29 cellular contexts compared by ENCODE assay signal in the genomic region with DNA sequence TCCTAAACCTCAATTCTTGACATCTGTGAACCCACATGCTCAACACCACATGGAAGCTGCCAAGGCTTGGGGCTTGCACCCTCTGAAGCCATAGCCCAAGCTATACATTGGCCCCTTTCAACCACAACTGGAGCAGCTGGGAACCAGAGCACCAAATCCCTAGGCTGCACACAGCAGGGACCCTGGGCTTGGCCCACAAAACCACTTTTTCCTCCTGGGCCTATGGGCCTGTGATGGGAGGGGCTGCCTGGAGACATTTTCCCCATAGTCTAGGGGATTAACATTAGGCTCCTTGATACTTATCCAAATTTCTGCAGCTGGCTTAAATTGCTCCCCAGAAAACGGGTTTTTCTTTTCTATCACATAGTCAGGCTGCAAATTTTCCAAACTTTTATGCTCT.
"Had no signal": no experiment of that assay in that cellular context is flagged by ENCODE, and none has a peak within 500 bp of the region (broad histone marks: within the 10 kb centered on the region; RNA-seq: fewer than 3 reads in every experiment).

No MANE protein-coding gene starts in this region.

- H3K27me3 ChIP-seq: neural progenitor cell, ovary, right lobe of liver, sigmoid colon, stomach, suprapubic skin, testis, tibial artery, transverse colon, upper lobe of right lung, uterus had no signal

- H3K36me3 ChIP-seq: neural progenitor cell, ovary, right lobe of liver, sigmoid colon, stomach, upper lobe of right lung, uterus had no signal

- H3K27me3 Mint-ChIP-seq: progenitor cell of endocrine pancreas; stimulated activated naive B cell treated with anti-CD40 and anti-IgM and Interleukin-4, amounts not matched to agents 10 μg/mL and 1 μg/mL and 100 μg/mL, for 72 hours; stimulated activated naive CD8-positive, alpha-beta T cell treated with anti-CD3 and anti-CD28 coated beads, Interleukin-15, Interleukin-2, amounts not matched to agents 100 ng/mL and 50 ng/mL, for 24 hours; type B pancreatic cell had no signal

- H3K4me3 ChIP-seq: neural progenitor cell, ovary, psoas muscle, right lobe of liver, sigmoid colon, stomach, suprapubic skin, testis, tibial artery, transverse colon, upper lobe of right lung, uterus had no signal

- H3K4me2 ChIP-seq: neural progenitor cell had no signal

- DNase-seq: natural killer cell; occipital lobe; ovary; posterior cingulate gyrus; psoas muscle; right cardiac atrium; right lobe of liver; sigmoid colon; small intestine; stimulated activated CD4-positive, alpha-beta T cell treated with anti-CD3 and anti-CD28 coated beads, Interleukin-15, amount 100 ng/mL, for 24 hours; stimulated activated CD4-positive, alpha-beta T cell treated with anti-CD3 and anti-CD28 coated beads, Interleukin-2, amount 100 ng/mL, for 24 hours; stimulated activated CD4-positive, alpha-beta T cell treated with anti-CD3 and anti-CD28 coated beads, Interleukin-2, amount 100 ng/mL, for 48 hours; stimulated activated CD4-positive, alpha-beta T cell treated with anti-CD3 and anti-CD28 coated beads, Interleukin-4, amount 100 ng/mL, for 24 hours; stimulated activated naive B cell treated with anti-CD40 and anti-IgM and Interleukin-4, amounts not matched to agents 10 μg/mL and 1 μg/mL and 100 μg/mL, for 72 hours; stimulated activated naive CD4-positive, alpha-beta T cell treated with Interleukin-2 at 50 U/mL for 16 hours; stomach; testis; tibial artery; transverse colon; upper lobe of right lung; uterus had no signal

- H3K4me1 Mint-ChIP-seq: natural killer cell; nephron; neural progenitor cell; stimulated activated effector memory CD8-positive, alpha-beta T cell treated with anti-CD3 and anti-CD28 coated beads, Interleukin-12 subunit alpha, Interleukin-12 subunit beta, amount 100 ng/mL, for 72 hours had no signal

- H3K9me3 ChIP-seq: ovary, psoas muscle, right lobe of liver, sigmoid colon, stomach, suprapubic skin, testis, tibial artery, transverse colon, upper lobe of right lung, uterus had no signal

- H3K4me3 Mint-ChIP-seq: natural killer cell; nephron; neural progenitor cell; stimulated activated effector memory CD8-positive, alpha-beta T cell treated with anti-CD3 and anti-CD28 coated beads, Interleukin-12 subunit alpha, Interleukin-12 subunit beta, amount 100 ng/mL, for 72 hours; stimulated activated naive B cell treated with anti-CD40 and anti-IgM and Interleukin-4, amounts not matched to agents 10 μg/mL and 1 μg/mL and 100 μg/mL, for 72 hours; stimulated activated naive CD8-positive, alpha-beta T cell treated with anti-CD3 and anti-CD28 coated beads, Interleukin-15, Interleukin-2, amounts not matched to agents 100 ng/mL and 50 ng/mL, for 24 hours; type B pancreatic cell had no signal

- H2AFZ ChIP-seq: neural progenitor cell, parathyroid adenoma had no signal

- H3K4me1 ChIP-seq: neural progenitor cell, testis, uterus had no signal

- H3K36me3 Mint-ChIP-seq: natural killer cell; stimulated activated effector memory CD8-positive, alpha-beta T cell treated with anti-CD3 and anti-CD28 coated beads, Interleukin-12 subunit alpha, Interleukin-12 subunit beta, amount 100 ng/mL, for 72 hours had no signal

- H3K9ac ChIP-seq: neural progenitor cell, parathyroid adenoma had no signal

- H3K27ac Mint-ChIP-seq: natural killer cell; nephron; neural progenitor cell; progenitor cell of endocrine pancreas; stimulated activated effector memory CD8-positive, alpha-beta T cell treated with anti-CD3 and anti-CD28 coated beads, Interleukin-12 subunit alpha, Interleukin-12 subunit beta, amount 100 ng/mL, for 72 hours; stimulated activated naive B cell treated with anti-CD40 and anti-IgM and Interleukin-4, amounts not matched to agents 10 μg/mL and 1 μg/mL and 100 μg/mL, for 72 hours; stimulated activated naive CD8-positive, alpha-beta T cell treated with anti-CD3 and anti-CD28 coated beads, Interleukin-15, Interleukin-2, amounts not matched to agents 100 ng/mL and 50 ng/mL, for 24 hours; type B pancreatic cell had no signal

- H3K79me2 ChIP-seq: parathyroid adenoma had no signal

- FAIRE-seq: small intestine had no signal

- ATAC-seq: natural killer cell; psoas muscle; right cardiac atrium; right lobe of liver; stimulated activated effector memory CD8-positive, alpha-beta T cell treated with anti-CD3 and anti-CD28 coated beads, Interleukin-12 subunit alpha, Interleukin-12 subunit beta, amount 100 ng/mL, for 72 hours; stimulated activated naive B cell treated with anti-CD40 and anti-IgM and Interleukin-4, amounts not matched to agents 10 μg/mL and 1 μg/mL and 100 μg/mL, for 72 hours; upper lobe of right lung had no signal

- H3K27ac ChIP-seq: neural progenitor cell, ovary, parathyroid adenoma, psoas muscle, right lobe of liver, sigmoid colon, stomach, suprapubic skin, testis, tibial artery, transverse colon, upper lobe of right lung, uterus had no signal

- H3K9me3 Mint-ChIP-seq: natural killer cell; stimulated activated effector memory CD8-positive, alpha-beta T cell treated with anti-CD3 and anti-CD28 coated beads, Interleukin-12 subunit alpha, Interleukin-12 subunit beta, amount 100 ng/mL, for 72 hours; stimulated activated naive CD8-positive, alpha-beta T cell treated with anti-CD3 and anti-CD28 coated beads, Interleukin-15, Interleukin-2, amounts not matched to agents 100 ng/mL and 50 ng/mL, for 24 hours had no signal
